ENCODE assay signal across 1 cellular context in genomic region chr3:48507256-48508061, GRCh38.
TF ChIP-seq lines count a peak whose summit lies in the region.

No MANE protein-coding gene starts in this region.

TF ChIP-seq in HEK293, 187 proteins besides CTCF, POLR2A, EP300 and RAD21 (continued from another document):
- TF ChIP-seq ZNF449 (tag by site-specific recombination; IDR thresholded peaks at IDR 0.05) = peak; percentile 41
- TF ChIP-seq ZNF791 (tag by site-specific recombination; IDR thresholded peaks at IDR 0.05) = no peak
- TF ChIP-seq ZNF600 (tag by site-specific recombination; IDR thresholded peaks at IDR 0.05) = peak; percentile 62
- 0 out of 2 replicates have a peak, but pooled peaks have one; percentile 47 for TF ChIP-seq PRDM10 (tag by site-specific recombination; IDR thresholded peaks at IDR 0.05)
- peak; percentile 65 for TF ChIP-seq ZNF335 (tag by site-specific recombination; conservative IDR thresholded peaks at IDR 0.05)
- 0 out of 2 replicates have a peak, but pooled peaks have one; percentile 52 for TF ChIP-seq ZXDB (tag by site-specific recombination; IDR thresholded peaks at IDR 0.05)
- TF ChIP-seq SCRT1 (tag by site-specific recombination; IDR thresholded peaks at IDR 0.05; ENCODE audit: borderline replicate concordance) = peak; percentile 85
- 0 out of 2 replicates have a peak, but pooled peaks have one; percentile 13 for TF ChIP-seq ZBTB20 (tag by site-specific recombination; IDR thresholded peaks at IDR 0.05)
- TF ChIP-seq, protein P1, sequence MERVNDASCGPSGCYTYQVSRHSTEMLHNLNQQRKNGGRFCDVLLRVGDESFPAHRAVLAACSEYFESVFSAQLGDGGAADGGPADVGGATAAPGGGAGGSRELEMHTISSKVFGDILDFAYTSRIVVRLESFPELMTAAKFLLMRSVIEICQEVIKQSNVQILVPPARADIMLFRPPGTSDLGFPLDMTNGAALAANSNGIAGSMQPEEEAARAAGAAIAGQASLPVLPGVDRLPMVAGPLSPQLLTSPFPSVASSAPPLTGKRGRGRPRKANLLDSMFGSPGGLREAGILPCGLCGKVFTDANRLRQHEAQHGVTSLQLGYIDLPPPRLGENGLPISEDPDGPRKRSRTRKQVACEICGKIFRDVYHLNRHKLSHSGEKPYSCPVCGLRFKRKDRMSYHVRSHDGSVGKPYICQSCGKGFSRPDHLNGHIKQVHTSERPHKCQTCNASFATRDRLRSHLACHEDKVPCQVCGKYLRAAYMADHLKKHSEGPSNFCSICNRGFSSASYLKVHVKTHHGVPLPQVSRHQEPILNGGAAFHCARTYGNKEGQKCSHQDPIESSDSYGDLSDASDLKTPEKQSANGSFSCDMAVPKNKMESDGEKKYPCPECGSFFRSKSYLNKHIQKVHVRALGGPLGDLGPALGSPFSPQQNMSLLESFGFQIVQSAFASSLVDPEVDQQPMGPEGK (tag by site-specific recombination; IDR thresholded peaks at IDR 0.05) = peak; percentile 66
- TF ChIP-seq OSR2 (tag by site-specific recombination; IDR thresholded peaks at IDR 0.05) = peak; percentile 22; the same call in 1 of the 2 replicates
- peak; percentile 74 for TF ChIP-seq GLIS1 (tag by site-specific recombination; IDR thresholded peaks at IDR 0.05)
- TF ChIP-seq ZNF561 (tag by site-specific recombination; IDR thresholded peaks at IDR 0.05; ENCODE audit: borderline replicate concordance) = no peak
TF ChIP-seq in HEK293: peak in this region for 15.
